Comparison of ENCODE assay signal across 1 cellular context in the genomic region with DNA sequence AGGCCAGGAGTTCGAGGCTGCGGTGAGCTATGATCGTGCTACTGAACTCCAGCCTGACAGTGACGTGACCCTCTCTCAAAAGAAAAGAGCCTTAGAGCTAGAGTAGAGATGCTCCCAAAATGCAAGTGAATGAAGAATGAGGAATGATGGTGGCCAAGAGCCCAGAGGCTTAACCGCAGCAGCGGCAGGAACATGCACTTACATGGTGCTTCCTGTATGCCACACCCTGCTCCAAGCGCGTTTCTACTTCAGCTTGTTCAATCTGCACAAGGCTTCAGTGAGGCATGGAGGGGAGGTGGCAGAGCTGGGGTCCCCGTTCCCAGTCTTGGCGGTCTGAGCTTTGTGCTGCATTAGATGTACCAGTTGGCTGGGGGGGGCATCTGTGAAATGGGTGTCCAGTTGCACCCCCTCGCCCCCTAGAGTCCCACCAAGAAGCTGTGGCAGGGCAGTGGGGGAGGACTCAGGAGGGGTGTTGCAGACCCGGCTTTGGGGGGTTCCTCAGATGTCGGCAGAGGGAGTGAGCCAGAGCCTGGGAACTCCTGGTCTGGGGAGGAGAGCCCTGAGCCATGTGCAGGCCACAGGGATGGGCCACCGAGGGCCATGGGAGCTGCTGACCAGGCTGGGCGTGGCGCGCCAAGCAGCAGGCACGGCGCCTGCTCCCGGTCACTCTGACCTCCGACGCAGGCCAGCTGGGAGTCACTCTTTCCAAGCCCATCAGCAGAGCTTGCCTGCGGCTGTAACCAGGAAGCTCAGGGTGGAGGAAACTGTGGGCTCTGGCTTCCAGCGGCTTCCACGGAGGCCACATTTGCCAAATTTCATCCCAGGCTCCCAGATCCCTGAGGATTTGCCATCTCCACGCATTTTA.
TF ChIP-seq lines count a peak whose summit lies in the region.

No MANE protein-coding gene starts in this region.

TF ChIP-seq in K562, 482 proteins besides CTCF, POLR2A, EP300 and RAD21 (continued from another document):
- TF ChIP-seq ZNF121 (CRISPR knock-in tag; conservative IDR thresholded peaks at IDR 0.05) = no peak
- TF ChIP-seq ZKSCAN8 (CRISPR knock-in tag; IDR thresholded peaks at IDR 0.05) = peak; percentile 76; the same call in 1 of the 2 replicates
- TF ChIP-seq ZNF644 (tag; IDR thresholded peaks at IDR 0.05; ENCODE audit: low read depth) = no peak
- TF ChIP-seq GABPB1 (CRISPR knock-in tag; IDR thresholded peaks at IDR 0.05) = no peak
- TF ChIP-seq CEBPB (tag; IDR thresholded peaks at IDR 0.05) = no peak
- TF ChIP-seq, protein P1, sequence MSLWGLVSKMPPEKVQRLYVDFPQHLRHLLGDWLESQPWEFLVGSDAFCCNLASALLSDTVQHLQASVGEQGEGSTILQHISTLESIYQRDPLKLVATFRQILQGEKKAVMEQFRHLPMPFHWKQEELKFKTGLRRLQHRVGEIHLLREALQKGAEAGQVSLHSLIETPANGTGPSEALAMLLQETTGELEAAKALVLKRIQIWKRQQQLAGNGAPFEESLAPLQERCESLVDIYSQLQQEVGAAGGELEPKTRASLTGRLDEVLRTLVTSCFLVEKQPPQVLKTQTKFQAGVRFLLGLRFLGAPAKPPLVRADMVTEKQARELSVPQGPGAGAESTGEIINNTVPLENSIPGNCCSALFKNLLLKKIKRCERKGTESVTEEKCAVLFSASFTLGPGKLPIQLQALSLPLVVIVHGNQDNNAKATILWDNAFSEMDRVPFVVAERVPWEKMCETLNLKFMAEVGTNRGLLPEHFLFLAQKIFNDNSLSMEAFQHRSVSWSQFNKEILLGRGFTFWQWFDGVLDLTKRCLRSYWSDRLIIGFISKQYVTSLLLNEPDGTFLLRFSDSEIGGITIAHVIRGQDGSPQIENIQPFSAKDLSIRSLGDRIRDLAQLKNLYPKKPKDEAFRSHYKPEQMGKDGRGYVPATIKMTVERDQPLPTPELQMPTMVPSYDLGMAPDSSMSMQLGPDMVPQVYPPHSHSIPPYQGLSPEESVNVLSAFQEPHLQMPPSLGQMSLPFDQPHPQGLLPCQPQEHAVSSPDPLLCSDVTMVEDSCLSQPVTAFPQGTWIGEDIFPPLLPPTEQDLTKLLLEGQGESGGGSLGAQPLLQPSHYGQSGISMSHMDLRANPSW (CRISPR knock-in tag; IDR thresholded peaks at IDR 0.05) = no peak
- no peak for TF ChIP-seq CBFA2T2 (conservative IDR thresholded peaks at IDR 0.05)
TF ChIP-seq in K562: peak in this region for 3.
